8 cellular contexts compared by ENCODE assay signal in the genomic region with DNA sequence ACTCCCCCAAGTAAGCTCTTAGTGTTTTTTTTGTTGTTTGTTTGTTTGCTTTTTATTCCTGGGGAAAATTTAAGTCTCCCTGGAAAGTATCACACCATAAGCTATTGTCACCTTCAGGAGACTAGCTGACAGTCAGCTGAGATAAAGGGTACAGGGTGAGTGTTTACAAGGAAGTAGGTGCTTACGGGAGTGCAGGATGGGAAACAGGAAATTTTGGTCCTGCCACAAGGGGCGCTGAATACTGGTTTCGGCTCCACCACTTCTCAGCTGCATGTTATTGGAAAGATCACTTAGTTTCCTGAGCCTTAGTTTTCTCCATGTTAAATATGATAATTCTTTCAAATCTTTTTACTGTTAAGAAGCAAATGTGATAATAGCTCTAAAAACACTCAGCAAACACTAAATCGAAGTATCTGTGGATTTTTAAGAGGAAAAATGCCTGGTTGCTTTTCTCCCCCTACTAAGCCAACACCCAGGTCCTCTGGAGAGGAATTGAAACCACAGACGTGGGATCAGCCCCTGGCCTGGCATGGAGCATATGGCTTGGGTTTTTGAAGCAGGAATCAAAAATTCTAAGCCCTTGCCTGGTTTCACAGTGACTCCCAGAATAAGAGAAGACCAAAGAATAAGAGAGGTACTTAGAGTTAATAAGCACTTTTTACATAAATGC.
DNase-seq lines count a peak whose midpoint lies in the region; ATAC-seq and TF ChIP-seq lines count a peak whose summit lies in the region.

No MANE protein-coding gene starts in this region.

- H2AFZ ChIP-seq in PC-9, result no peak overlapping the region

- no peaks in the 10 kb centered on the region for H4K20me1 ChIP-seq in PC-9 (ENCODE audit: insufficient read depth)

- no peaks in the 10 kb centered on the region for H3F3A ChIP-seq in PC-9 (ENCODE audit: insufficient read depth, low read depth)

- no peak overlapping the region for H3K4me3 ChIP-seq in PC-9
- H3K4me3 ChIP-seq in cardiac fibroblast (replicated peaks in 1 of 2; ENCODE audit: low read depth in 2 of 2, low read length in 2 of 2), result no peak overlapping the region
- H3K4me3 ChIP-seq in aorta (ENCODE audit: low read length in 2 of 2), result no peak overlapping the region

- peak; percentile 90 for ATAC-seq in left colon
- peak; percentile 80 for ATAC-seq in aorta (ENCODE audit: low FRiP score)

- intact Hi-C loops in PC-9 (cut with micrococcal nuclease; ENCODE audit: unreplicated experiment) (no loop called here), left colon (cut with DNase I, micrococcal nuclease) (no loop called here), aorta (cut with DNase I) (no loop called here)

- no peaks in the 10 kb centered on the region for H3K79me2 ChIP-seq in PC-9 (ENCODE audit: low read depth)

- H3K9me3 ChIP-seq in PC-9 (ENCODE audit: insufficient read depth, low read depth) (no peaks in the 10 kb centered on the region), aorta (ENCODE audit: control insufficient read depth, low read length) (no peaks in the 10 kb centered on the region)

- no peaks in the 10 kb centered on the region for H3K9me2 ChIP-seq in PC-9 (ENCODE audit: insufficient read depth)

- BruUV-seq in PC-9 (replicated peaks; lab: Mats Ljungman, UMichigan), result no TSS peak

- CTCF ChIA-PET in PC-9 (lab: Charles Lee), result no interaction called here

- WGBS in aorta, 2 donors, result 8 to 10% methylated on average over 5 of the region's 5 CpGs

- POLR2A ChIA-PET in PC-9 (lab: Charles Lee; ENCODE audit: unreplicated experiment), result no interaction called here

- H3K4me2 ChIP-seq in PC-9, result no peak overlapping the region

- no peaks in the 10 kb centered on the region for H3K4me1 ChIP-seq in PC-9 (replicated peaks; ENCODE audit: insufficient read depth)
- no peaks in the 10 kb centered on the region for H3K4me1 ChIP-seq in aorta (ENCODE audit: control insufficient read depth in 1 of 2, insufficient read depth in 2 of 2, low read length in 2 of 2)

- peaks cover 36% of the 10 kb centered on the region for H3K27me3 ChIP-seq in PC-9 (ENCODE audit: insufficient read depth, low read depth)
- H3K27me3 ChIP-seq in aorta (ENCODE audit: control insufficient read depth in 1 of 2, insufficient read depth in 2 of 2, low read length in 1 of 2), result no peaks in the 10 kb centered on the region

- no peak overlapping the region for H3K27ac ChIP-seq in PC-9
- H3K27ac ChIP-seq in aorta (ENCODE audit: low read depth in 1 of 2, low read length in 2 of 2), result no peak overlapping the region

- peak; percentile 8 for DNase-seq in activated T-cell treated with anti-CD3 and anti-CD28 coated beads for 1 hour (ENCODE audit: low read depth)
- no peak for DNase-seq in activated T-cell treated with anti-CD3 and anti-CD28 coated beads, Interleukin-2, amount 50 U/mL, for 1 hour
- peak; percentile 73 for DNase-seq in HuH-7.5 (ENCODE audit: low spot score)
- peak in 1 of 2 experiments; percentile 8 for DNase-seq in PC-9
- peak; percentile 54 to 57 for DNase-seq in cardiac fibroblast (ENCODE audit: low read depth in 2 of 2)
- peak; percentile 28 to 64 for DNase-seq in left colon
- peak in 1 of 2 donors; percentile 68 for DNase-seq in aorta
- DNase-seq in NCI-H1694 treated with DMSO at 0.1 percent for 48 hours (lab: John Stamatoyannopoulos, UW), result no peak

- TF ChIP-seq CTCF in PC-9 (conservative IDR thresholded peaks at IDR 0.05) (peak; percentile 56), cardiac fibroblast (IDR thresholded peaks at IDR 0.05; ENCODE audit: low read depth, low read length) (peak; percentile 81)

- H3K36me3 ChIP-seq in PC-9 (ENCODE audit: low read depth) (no peaks in the 10 kb centered on the region), aorta (ENCODE audit: control insufficient read depth in 1 of 2, insufficient read depth in 2 of 2, low read length in 1 of 2) (no peaks in the 10 kb centered on the region)

Comparison
In these comparisons a context has a peak if more than half of its experiments do, and no peak if none do; other contexts are left out.
1. DNase-seq: peak in activated T-cell treated with anti-CD3 and anti-CD28 coated beads for 1 hour (single experiment), HuH-7.5 (single experiment), cardiac fibroblast (2 of 2) and left colon (2 of 2); none in activated T-cell treated with anti-CD3 and anti-CD28 coated beads, Interleukin-2, amount 50 U/mL, for 1 hour (single experiment) and NCI-H1694 treated with DMSO at 0.1 percent for 48 hours (single experiment).